In genomic region chr1:105641407-105641806, GRCh38 we compare ENCODE assay signal across 30 cellular contexts.
DNase-seq lines count a peak whose midpoint lies in the region; ATAC-seq, FAIRE-seq and TF ChIP-seq lines count a peak whose summit lies in the region.
"Had no signal": no experiment of that assay in that cellular context is flagged by ENCODE, and none has a peak within 500 bp of the region (broad histone marks: within the 10 kb centered on the region; RNA-seq: fewer than 3 reads in every experiment).

No MANE protein-coding gene starts in this region.

- no peaks in the 10 kb centered on the region for H3K4me1 ChIP-seq in H1 (replicated peaks in 1 of 4; ENCODE audit: control insufficient read depth in 3 of 4, insufficient read depth in 4 of 4, low read length in 3 of 4)
- H3K4me1 ChIP-seq in mesendoderm (ENCODE audit: control insufficient read depth, low read depth, low read length): no peaks in the 10 kb centered on the region

- H3K18ac ChIP-seq in H1 (ENCODE audit: extremely low read depth, low read length) (no peak overlapping the region), mesendoderm (ENCODE audit: low read length) (no peak overlapping the region)

- H2BK120ac ChIP-seq in H1 (replicated peaks; ENCODE audit: low read depth, low read length): no peak overlapping the region
- no peak overlapping the region for H2BK120ac ChIP-seq in mesendoderm (ENCODE audit: low read depth, low read length)

- H3K4me3 Mint-ChIP-seq in activated naive CD8-positive, alpha-beta T cell treated with anti-CD3 and anti-CD28 coated beads for 36 hours: no peak overlapping the region
- H3K4me3 Mint-ChIP-seq: CD4-positive, alpha-beta memory T cell had no signal

- TF ChIP-seq EP300 in H1 (IDR thresholded peaks at IDR 0.05; ENCODE audit: borderline replicate concordance in 1 of 2, low read depth in 2 of 2, low read length in 2 of 2): no peak

- H2BK15ac ChIP-seq in H1 (ENCODE audit: low read length): no peak overlapping the region
- no peak overlapping the region for H2BK15ac ChIP-seq in mesendoderm (replicated peaks; ENCODE audit: low read depth)

- H3K4ac ChIP-seq in H1 (replicated peaks; ENCODE audit: insufficient read length, low read depth, low read length) (no peak overlapping the region), mesendoderm (ENCODE audit: low read depth, low read length) (no peak overlapping the region)

- no peaks in the 10 kb centered on the region for H3K27me3 ChIP-seq in H1 (replicated peaks in 1 of 4; ENCODE audit: control insufficient read depth in 3 of 4, extremely low read depth in 1 of 4, insufficient read depth in 3 of 4, low read length in 3 of 4)
- H3K27me3 ChIP-seq in mesendoderm (ENCODE audit: insufficient read depth, low read length, poor library complexity): no peaks in the 10 kb centered on the region
- H3K27me3 ChIP-seq: MG63 had no signal

- no peak overlapping the region for H3K27ac Mint-ChIP-seq in activated naive CD8-positive, alpha-beta T cell treated with anti-CD3 and anti-CD28 coated beads for 36 hours
- H3K27ac Mint-ChIP-seq: CD4-positive, alpha-beta memory T cell had no signal

- DNase-seq in OCI-M1 (lab: John Stamatoyannopoulos, UW) (peak; percentile 12), H1 (ENCODE audit: low read depth in 1 of 2, low spot score in 2 of 2) (no peak), mesendoderm (peak; percentile 61), nucleus accumbens (lab: John Stamatoyannopoulos, UW) (no peak)
- no peak for DNase-seq in activated naive CD8-positive, alpha-beta T cell treated with anti-CD3 and anti-CD28 coated beads for 36 hours
- DNase-seq: C1 segment of cervical spinal cord; CD4-positive, alpha-beta memory T cell; COR-L47; DMS79; EL; GDM1; GM23248; HCEC 1CT; IMR-90; KG1; MG63; NCI-H1048; NCI-H1417; NCI-H1694; NCI-H2029 treated with DMSO at 0.1 percent for 48 hours; NCI-H446 treated with DMSO at 0.1 percent for 48 hours; NCI-H526 treated with DMSO at 0.1 percent for 48 hours; SHP77; T-helper 1 cell had no signal

- no peak overlapping the region for H4K91ac ChIP-seq in H1 (replicated peaks; ENCODE audit: insufficient read length, low read length)

- H3K23ac ChIP-seq in H1 (ENCODE audit: insufficient read length): no peak overlapping the region
- no peak overlapping the region for H3K23ac ChIP-seq in mesendoderm (ENCODE audit: low read length)

- H3K36me3 ChIP-seq in H1 (ENCODE audit: control insufficient read depth in 2 of 4, insufficient read depth in 4 of 4, low read length in 3 of 4): no peaks in the 10 kb centered on the region
- no peaks in the 10 kb centered on the region for H3K36me3 ChIP-seq in mesendoderm (ENCODE audit: control insufficient read depth, insufficient read depth, low read length)
- H3K36me3 ChIP-seq: MG63 had no signal

- no peaks in the 10 kb centered on the region for H4K20me1 ChIP-seq in H1 (replicated peaks in 1 of 2; ENCODE audit: control insufficient read depth in 1 of 2, insufficient read depth in 2 of 2, low read length in 2 of 2)

- H3K27ac ChIP-seq in H1 (ENCODE audit: low read depth, low read length): no peak overlapping the region
- H3K27ac ChIP-seq in mesendoderm (ENCODE audit: low read depth, low read length): no peak overlapping the region
- H3K27ac ChIP-seq: GM23248, RWPE1 had no signal

- ATAC-seq in HG03342 (IDR thresholded peaks at IDR 0.05; ENCODE audit: unreplicated experiment) (peak; percentile 52), GM18505 (IDR thresholded peaks at IDR 0.05; ENCODE audit: unreplicated experiment) (no peak)
- ATAC-seq: Panc1 had no signal

- H3K4me2 ChIP-seq in H1 (ENCODE audit: insufficient read depth in 1 of 2, low read depth in 2 of 2, low read length in 2 of 2) (no peak overlapping the region), mesendoderm (ENCODE audit: low read length) (no peak overlapping the region)

- H3K36me3 Mint-ChIP-seq in activated naive CD8-positive, alpha-beta T cell treated with anti-CD3 and anti-CD28 coated beads for 36 hours: no peaks in the 10 kb centered on the region
- H3K36me3 Mint-ChIP-seq: CD4-positive, alpha-beta memory T cell had no signal

- H3K79me2 ChIP-seq in H1 (ENCODE audit: control insufficient read depth in 1 of 2, insufficient read depth in 2 of 2, low read length in 2 of 2): no peaks in the 10 kb centered on the region
- no peaks in the 10 kb centered on the region for H3K79me2 ChIP-seq in mesendoderm (ENCODE audit: control insufficient read depth, insufficient read depth, low read length)

- FAIRE-seq in H1 (lab: Jason Lieb, UNC): no peak
- FAIRE-seq: GM12892, HTR-8/SVneo had no signal

- H3K23me2 ChIP-seq in H1 (ENCODE audit: low read depth, low read length): no peaks in the 10 kb centered on the region

- H3K9me3 Mint-ChIP-seq in activated naive CD8-positive, alpha-beta T cell treated with anti-CD3 and anti-CD28 coated beads for 36 hours: peaks cover 10% of the 10 kb centered on the region

- H2AFZ ChIP-seq in H1 (ENCODE audit: low read length): peak overlapping the region; percentile 80; the same call in 1 of the 2 replicates
- H2AFZ ChIP-seq: GM23248 had no signal

- H4K5ac ChIP-seq in H1 (ENCODE audit: insufficient read length, low read depth, low read length) (no peak overlapping the region), mesendoderm (ENCODE audit: low read length) (no peak overlapping the region)

- TF ChIP-seq POLR2A in H1 (IDR thresholded peaks at IDR 0.05; ENCODE audit: control extremely low read depth in 1 of 2, low read depth in 2 of 2, low read length in 2 of 2) (no peak), GM18505 (IDR thresholded peaks at IDR 0.05; ENCODE audit: borderline replicate concordance, extremely low read depth, insufficient read depth, insufficient read length) (no peak)

- POLR2A ChIA-PET in H1 (lab: Charles Lee; ENCODE audit: partially characterized antibody): no interaction called here

- H3K4me1 Mint-ChIP-seq in activated naive CD8-positive, alpha-beta T cell treated with anti-CD3 and anti-CD28 coated beads for 36 hours: no peaks in the 10 kb centered on the region
- H3K4me1 Mint-ChIP-seq: CD4-positive, alpha-beta memory T cell had no signal

- peak in 1 of 3 experiments; percentile 36; a peak in 2 of 4 replicates for TF ChIP-seq CTCF in H1 (IDR thresholded peaks at IDR 0.05; ENCODE audit: control extremely low read depth in 1 of 3, insufficient read depth in 1 of 3, low read depth in 1 of 3, low read length in 3 of 3)

- H3K79me1 ChIP-seq in H1 (ENCODE audit: low read depth, low read length): no peaks in the 10 kb centered on the region
- H3K79me1 ChIP-seq in mesendoderm (ENCODE audit: low read length): no peaks in the 10 kb centered on the region

- H3K56ac ChIP-seq in H1 (replicated peaks; ENCODE audit: insufficient read length, low read depth, low read length) (no peak overlapping the region), mesendoderm (ENCODE audit: low read length) (no peak overlapping the region)

- 100% methylated on average over 1 of the region's 1 CpG; no CpG with 5 or more reads in 1 of the 2 experiments for WGBS in H1 (ENCODE audit: extremely low coverage in 1 of 2, insufficient coverage in 1 of 2, insufficient read length in 1 of 2, insufficient replicate concordance in 2 of 2, low coverage in 1 of 2, low lambda C conversion rate in 2 of 2, missing lambda C conversion rate in 1 of 2), 2 experiments
- no CpG with 5 or more reads among the region's 1 CpG for WGBS in mesendoderm (ENCODE audit: extremely low coverage, insufficient coverage, low lambda C conversion rate)

- H2BK5ac ChIP-seq in H1 (ENCODE audit: low read depth, low read length) (no peak overlapping the region), mesendoderm (ENCODE audit: low read length) (no peak overlapping the region)

- H3K9me3 ChIP-seq in H1 (ENCODE audit: insufficient read depth in 2 of 2, low read depth in 1 of 2, low read length in 1 of 2): no peaks in the 10 kb centered on the region
- H3K9me3 ChIP-seq: MG63 had no signal

- CTCF ChIA-PET in H1 (lab: Charles Lee; ENCODE audit: partially characterized antibody): interaction anchor here (1.9 kb wide), 1 partner anchor 14 kb away, joined by 5 read pairs; no protein-coding TSS in a partner anchor

- H2BK12ac ChIP-seq in H1 (ENCODE audit: low read depth, low read length): no peak overlapping the region

- H3K9ac ChIP-seq in H1 (replicated peaks in 1 of 4; ENCODE audit: extremely low read depth in 1 of 4, low read depth in 3 of 4, low read length in 3 of 4) (no peak overlapping the region), mesendoderm (ENCODE audit: low read length) (no peak overlapping the region)
- H3K9ac ChIP-seq: GM23248 had no signal

- H3K4me3 ChIP-seq in H1 (ENCODE audit: extremely low read depth in 1 of 4, insufficient read depth in 2 of 4, low read depth in 3 of 4, low read length in 4 of 4) (no peak overlapping the region), mesendoderm (ENCODE audit: low read length) (no peak overlapping the region)
- H3K4me3 ChIP-seq: GM23248, MG63 had no signal

- no peak overlapping the region for H2BK20ac ChIP-seq in H1 (ENCODE audit: low read length)

- no peak overlapping the region for H2AK5ac ChIP-seq in H1 (ENCODE audit: low read depth, low read length)
- no peak overlapping the region for H2AK5ac ChIP-seq in mesendoderm (ENCODE audit: low read length)

- peak; percentile 14 to 29; a peak in 3 of 4 replicates for TF ChIP-seq RAD21 in H1 (IDR thresholded peaks at IDR 0.05 in 1 of 2, conservative IDR thresholded peaks at IDR 0.05 in 1 of 2; ENCODE audit: low read depth in 2 of 2, low read length in 2 of 2)

- H3K14ac ChIP-seq in H1 (ENCODE audit: insufficient read length): no peak overlapping the region

- H4K8ac ChIP-seq in H1 (ENCODE audit: extremely low read depth, insufficient read depth, low read length) (no peak overlapping the region), mesendoderm (ENCODE audit: low read depth, low read length) (no peak overlapping the region)

- H3K27me3 Mint-ChIP-seq in activated naive CD8-positive, alpha-beta T cell treated with anti-CD3 and anti-CD28 coated beads for 36 hours: no peaks in the 10 kb centered on the region
- H3K27me3 Mint-ChIP-seq: CD4-positive, alpha-beta memory T cell had no signal

TF ChIP-seq in H1, 55 proteins besides CTCF, POLR2A, EP300 and RAD21 (continues in another document):
- TF ChIP-seq GTF2F1 (IDR thresholded peaks at IDR 0.05; ENCODE audit: borderline replicate concordance, low read depth, low read length) (no peak), USF2 (IDR thresholded peaks at IDR 0.05; ENCODE audit: low read length) (no peak), SAP30 (IDR thresholded peaks at IDR 0.05; ENCODE audit: insufficient read depth, insufficient replicate concordance, low read length) (no peak), CREB1 (IDR thresholded peaks at IDR 0.05) (no peak), CTBP2 (IDR thresholded peaks at IDR 0.05; ENCODE audit: borderline replicate concordance, insufficient read depth, insufficient read length, low read length) (no peak), GABPA (IDR thresholded peaks at IDR 0.05; ENCODE audit: borderline replicate concordance, insufficient read depth, low read length) (no peak)

Comparison
In these comparisons a context has a peak if more than half of its experiments do, and no peak if none do; other contexts are left out.
1. DNase-seq: peak in OCI-M1 (single experiment) and mesendoderm (single experiment); none in H1 (0 of 2), nucleus accumbens (0 of 56) and activated naive CD8-positive, alpha-beta T cell treated with anti-CD3 and anti-CD28 coated beads for 36 hours (single experiment).